In the genomic region with DNA sequence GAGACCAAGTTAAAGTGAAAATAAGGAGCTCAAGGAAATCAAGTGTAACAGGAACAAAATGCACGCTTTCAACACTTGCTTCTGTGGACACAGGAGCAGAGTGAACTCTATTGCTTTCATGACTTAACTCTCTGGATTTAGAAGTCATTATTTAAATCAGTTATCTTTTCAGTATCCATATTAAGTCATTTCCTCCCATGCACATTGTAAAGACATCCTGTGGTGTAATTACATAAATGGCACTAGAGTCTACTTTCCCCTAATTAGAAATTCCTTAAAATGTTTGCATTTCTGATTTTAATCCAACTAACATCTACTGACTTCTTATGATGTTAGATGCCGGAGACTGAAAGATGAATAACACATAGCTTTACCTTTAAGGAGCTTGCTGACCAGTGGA, we compare ENCODE assay signal across 20 cellular contexts.
"Had no signal": no experiment of that assay in that cellular context is flagged by ENCODE, and none has a peak within 500 bp of the region (broad histone marks: within the 10 kb centered on the region; RNA-seq: fewer than 3 reads in every experiment).

No MANE protein-coding gene starts in this region.

- H3K27ac ChIP-seq: skin epidermis, transverse colon had no signal

- H3K4me3 ChIP-seq: right atrium auricular region, skin epidermis, transverse colon had no signal

- H3K36me3 ChIP-seq: transverse colon had no signal

- H3K36me3 Mint-ChIP-seq: natural killer cell had no signal

- H3K27ac Mint-ChIP-seq: activated CD4-positive, alpha-beta T cell treated with anti-CD3 and anti-CD28 coated beads, Interleukin-2, amount 10 ng/mL, durations not matched to agents 7 days and 5 days; natural killer cell; stimulated activated naive B cell treated with anti-CD40 and anti-IgM and Interleukin-4, amounts not matched to agents 10 μg/mL and 1 μg/mL and 100 μg/mL, for 72 hours had no signal

- H3K27me3 Mint-ChIP-seq: activated CD4-positive, alpha-beta T cell treated with anti-CD3 and anti-CD28 coated beads, Interleukin-2, amount 10 ng/mL, durations not matched to agents 7 days and 5 days; stimulated activated naive B cell treated with anti-CD40 and anti-IgM and Interleukin-4, amounts not matched to agents 10 μg/mL and 1 μg/mL and 100 μg/mL, for 72 hours had no signal

- H3K27me3 ChIP-seq: right atrium auricular region, transverse colon had no signal

- H3K9me3 ChIP-seq: right atrium auricular region, transverse colon had no signal

- DNase-seq: activated CD4-positive, alpha-beta T cell treated with anti-CD3 and anti-CD28 coated beads, Interleukin-2, amount 10 ng/mL, durations not matched to agents 7 days and 5 days; activated CD4-positive, CD25-positive, alpha-beta regulatory T cell; activated gamma-delta T cell treated with Interleukin-2 at 50 U/mL for 16 hours; activated T-cell treated with anti-CD3 and anti-CD28 coated beads, Interleukin-2, amount 50 U/mL, for 4 hours; aorta; cortex of kidney; effector CD4-positive, alpha-beta T cell; foreskin fibroblast; hypothalamus; kidney; mesenchymal stem cell; natural killer cell; nucleus accumbens; stimulated activated CD4-positive, alpha-beta T cell treated with anti-CD3 and anti-CD28 coated beads, Interleukin-15, amount 100 ng/mL, for 24 hours; stimulated activated CD4-positive, alpha-beta T cell treated with anti-CD3 and anti-CD28 coated beads, Interleukin-4, amount 100 ng/mL, for 1 hour; stimulated activated naive B cell treated with anti-CD40 and anti-IgM and Interleukin-4, amounts not matched to agents 10 μg/mL and 1 μg/mL and 100 μg/mL, for 72 hours; SW 1271; transverse colon had no signal

- H3K9me3 Mint-ChIP-seq: activated CD4-positive, alpha-beta T cell treated with anti-CD3 and anti-CD28 coated beads, Interleukin-2, amount 10 ng/mL, durations not matched to agents 7 days and 5 days; activated T-cell treated with anti-CD3 and anti-CD28 coated beads, Interleukin-2, amount 50 U/mL, for 4 hours; natural killer cell; stimulated activated naive B cell treated with anti-CD40 and anti-IgM and Interleukin-4, amounts not matched to agents 10 μg/mL and 1 μg/mL and 100 μg/mL, for 72 hours had no signal

- ATAC-seq: activated T-cell treated with anti-CD3 and anti-CD28 coated beads, Interleukin-2, amount 50 U/mL, for 4 hours; natural killer cell; stimulated activated naive B cell treated with anti-CD40 and anti-IgM and Interleukin-4, amounts not matched to agents 10 μg/mL and 1 μg/mL and 100 μg/mL, for 72 hours had no signal

- H3K4me3 Mint-ChIP-seq: activated CD4-positive, alpha-beta T cell treated with anti-CD3 and anti-CD28 coated beads, Interleukin-2, amount 10 ng/mL, durations not matched to agents 7 days and 5 days; activated T-cell treated with anti-CD3 and anti-CD28 coated beads, Interleukin-2, amount 50 U/mL, for 4 hours; natural killer cell; stimulated activated naive B cell treated with anti-CD40 and anti-IgM and Interleukin-4, amounts not matched to agents 10 μg/mL and 1 μg/mL and 100 μg/mL, for 72 hours had no signal
